In the genomic region with DNA sequence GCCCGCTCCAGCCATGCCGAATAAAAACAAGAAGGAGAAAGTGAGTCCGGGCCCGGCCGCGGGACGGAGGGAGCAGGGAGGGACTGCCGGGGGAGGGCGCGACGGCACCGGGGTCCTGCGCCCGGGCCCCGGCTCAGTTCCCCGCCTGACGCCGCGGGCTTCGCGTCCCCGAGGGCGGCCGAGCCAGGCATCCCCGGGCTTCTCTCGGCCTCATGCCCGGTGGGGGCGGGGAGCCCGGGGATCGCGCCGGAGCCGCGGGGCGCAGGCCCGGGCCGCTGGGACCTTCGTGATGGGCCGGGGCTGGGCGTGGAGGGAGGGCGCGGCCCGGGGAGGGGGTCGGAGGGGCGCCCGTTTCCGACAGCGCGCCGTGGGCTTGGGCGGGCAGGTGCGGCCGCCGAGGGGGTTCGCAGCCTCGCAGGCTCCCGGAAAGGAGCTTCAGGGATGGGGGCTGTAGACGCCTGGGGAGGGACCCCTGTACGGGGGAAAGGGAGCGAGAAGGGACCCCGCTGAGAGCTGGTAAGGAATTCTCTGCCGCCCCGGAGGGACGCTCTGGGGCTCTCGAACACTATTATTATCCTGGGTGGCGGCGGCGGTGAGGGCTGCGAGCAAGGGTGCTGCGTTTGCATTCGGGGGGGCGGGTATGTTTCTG, we compare ENCODE assay signal across 8 cellular contexts. TPM values are rescaled to one million over a fixed set of nuclear protein-coding genes. Genes with fewer than 3 reads are reported as not detected.
DNase-seq lines count a peak whose midpoint lies in the region; ATAC-seq and TF ChIP-seq lines count a peak whose summit lies in the region.

No MANE protein-coding gene starts in this region.

- ATAC-seq in GM19025 (IDR thresholded peaks at IDR 0.05; ENCODE audit: low read depth, unreplicated experiment) (peak; percentile 6), HG03196 (IDR thresholded peaks at IDR 0.05; ENCODE audit: unreplicated experiment) (peak; percentile 29), WTC11 (no peak)
- peak; percentile 39 for ATAC-seq in stimulated activated memory B cell treated with anti-CD40 and anti-IgM and Interleukin-4, amounts not matched to agents 10 μg/mL and 1 μg/mL and 100 μg/mL, for 72 hours

- POLR2A ChIA-PET in WTC11 (lab: Charles Lee) = interaction anchor here (0.7 to 1.7 kb wide), 4 partner anchors 9 to 48 kb away, joined by 3 to 5 read pairs (median 3); no protein-coding TSS in a partner anchor

- peak overlapping the region; percentile 68 for H3K4me3 ChIP-seq in choroid plexus epithelial cell (ENCODE audit: low read depth, low read length)

- DNase-seq in AG08396 (ENCODE audit: low spot score) = peak; percentile 74
- no peak for DNase-seq in WTC11 (ENCODE audit: low spot score)
- DNase-seq in choroid plexus epithelial cell (ENCODE audit: low read depth) = no peak
- DNase-seq in lung microvascular endothelial cell (ENCODE audit: low read depth in 2 of 2) = peak; percentile 16 to 25
- no peak for DNase-seq in ecto neural progenitor cell (ENCODE audit: low spot score)

- peak overlapping the region; percentile 84 for H3K4me3 Mint-ChIP-seq in WTC11
- peak overlapping the region; percentile 92 for H3K4me3 Mint-ChIP-seq in stimulated activated memory B cell treated with anti-CD40 and anti-IgM and Interleukin-4, amounts not matched to agents 10 μg/mL and 1 μg/mL and 100 μg/mL, for 72 hours

- H3K36me3 Mint-ChIP-seq in WTC11 = no peaks in the 10 kb centered on the region
- peaks cover 30% of the 10 kb centered on the region for H3K36me3 Mint-ChIP-seq in stimulated activated memory B cell treated with anti-CD40 and anti-IgM and Interleukin-4, amounts not matched to agents 10 μg/mL and 1 μg/mL and 100 μg/mL, for 72 hours

- no peak overlapping the region for H3K27ac Mint-ChIP-seq in WTC11
- H3K27ac Mint-ChIP-seq in stimulated activated memory B cell treated with anti-CD40 and anti-IgM and Interleukin-4, amounts not matched to agents 10 μg/mL and 1 μg/mL and 100 μg/mL, for 72 hours = peak overlapping the region; percentile 79

- H3K4me1 Mint-ChIP-seq in WTC11 = peaks cover 8% of the 10 kb centered on the region
- peaks cover 35% of the 10 kb centered on the region for H3K4me1 Mint-ChIP-seq in stimulated activated memory B cell treated with anti-CD40 and anti-IgM and Interleukin-4, amounts not matched to agents 10 μg/mL and 1 μg/mL and 100 μg/mL, for 72 hours

- TF ChIP-seq CTCF in WTC11 (IDR thresholded peaks at IDR 0.05) (no peak), choroid plexus epithelial cell (conservative IDR thresholded peaks at IDR 0.05; ENCODE audit: low read depth, low read length) (no peak)

- CTCF ChIA-PET in WTC11 (lab: Charles Lee) = interaction anchor here (1.2 to 2.3 kb wide), 3 partner anchors 9 to 55 kb away, joined by 3 to 10 read pairs (median 9); no protein-coding TSS in a partner anchor

- H3K9me3 Mint-ChIP-seq in WTC11 = no peaks in the 10 kb centered on the region
- H3K9me3 Mint-ChIP-seq in stimulated activated memory B cell treated with anti-CD40 and anti-IgM and Interleukin-4, amounts not matched to agents 10 μg/mL and 1 μg/mL and 100 μg/mL, for 72 hours = no peaks in the 10 kb centered on the region

- peaks cover 62% of the 10 kb centered on the region for H3K27me3 Mint-ChIP-seq in WTC11 (ENCODE audit: low read depth)
- no peaks in the 10 kb centered on the region for H3K27me3 Mint-ChIP-seq in stimulated activated memory B cell treated with anti-CD40 and anti-IgM and Interleukin-4, amounts not matched to agents 10 μg/mL and 1 μg/mL and 100 μg/mL, for 72 hours

TF ChIP-seq in WTC11, 78 proteins besides CTCF, POLR2A, EP300 and RAD21 (continues in another document):
- TF ChIP-seq CREM (CRISPR knock-in tag; IDR thresholded peaks at IDR 0.05) (no peak), TP53 (CRISPR knock-in tag; IDR thresholded peaks at IDR 0.05) (no peak), RELA (CRISPR knock-in tag; IDR thresholded peaks at IDR 0.05; ENCODE audit: borderline replicate concordance) (no peak), ZNF138 (CRISPR knock-in tag; conservative IDR thresholded peaks at IDR 0.05) (no peak), IRF2 (CRISPR knock-in tag; IDR thresholded peaks at IDR 0.05; ENCODE audit: borderline replicate concordance, low read depth) (no peak), ZNF219 (CRISPR knock-in tag; IDR thresholded peaks at IDR 0.05; ENCODE audit: borderline replicate concordance) (no peak), OVOL2 (CRISPR knock-in tag; IDR thresholded peaks at IDR 0.05; ENCODE audit: borderline replicate concordance) (no peak), HMGA2 (CRISPR knock-in tag; IDR thresholded peaks at IDR 0.05) (no peak), FOXP1 (CRISPR knock-in tag; IDR thresholded peaks at IDR 0.05; ENCODE audit: borderline replicate concordance) (peak; percentile 64; the same call in 1 of the 2 replicates), FOXK1 (CRISPR knock-in tag; IDR thresholded peaks at IDR 0.05) (no peak), NR2C2 (CRISPR knock-in tag; IDR thresholded peaks at IDR 0.05) (no peak), ZBTB21 (CRISPR knock-in tag; IDR thresholded peaks at IDR 0.05; ENCODE audit: borderline replicate concordance) (no peak), ZNF121 (CRISPR knock-in tag; IDR thresholded peaks at IDR 0.05) (no peak), ZNF263 (CRISPR knock-in tag; IDR thresholded peaks at IDR 0.05; ENCODE audit: low read depth) (peak; percentile 17; the same call in 1 of the 2 replicates)
- TF ChIP-seq, protein P1, sequence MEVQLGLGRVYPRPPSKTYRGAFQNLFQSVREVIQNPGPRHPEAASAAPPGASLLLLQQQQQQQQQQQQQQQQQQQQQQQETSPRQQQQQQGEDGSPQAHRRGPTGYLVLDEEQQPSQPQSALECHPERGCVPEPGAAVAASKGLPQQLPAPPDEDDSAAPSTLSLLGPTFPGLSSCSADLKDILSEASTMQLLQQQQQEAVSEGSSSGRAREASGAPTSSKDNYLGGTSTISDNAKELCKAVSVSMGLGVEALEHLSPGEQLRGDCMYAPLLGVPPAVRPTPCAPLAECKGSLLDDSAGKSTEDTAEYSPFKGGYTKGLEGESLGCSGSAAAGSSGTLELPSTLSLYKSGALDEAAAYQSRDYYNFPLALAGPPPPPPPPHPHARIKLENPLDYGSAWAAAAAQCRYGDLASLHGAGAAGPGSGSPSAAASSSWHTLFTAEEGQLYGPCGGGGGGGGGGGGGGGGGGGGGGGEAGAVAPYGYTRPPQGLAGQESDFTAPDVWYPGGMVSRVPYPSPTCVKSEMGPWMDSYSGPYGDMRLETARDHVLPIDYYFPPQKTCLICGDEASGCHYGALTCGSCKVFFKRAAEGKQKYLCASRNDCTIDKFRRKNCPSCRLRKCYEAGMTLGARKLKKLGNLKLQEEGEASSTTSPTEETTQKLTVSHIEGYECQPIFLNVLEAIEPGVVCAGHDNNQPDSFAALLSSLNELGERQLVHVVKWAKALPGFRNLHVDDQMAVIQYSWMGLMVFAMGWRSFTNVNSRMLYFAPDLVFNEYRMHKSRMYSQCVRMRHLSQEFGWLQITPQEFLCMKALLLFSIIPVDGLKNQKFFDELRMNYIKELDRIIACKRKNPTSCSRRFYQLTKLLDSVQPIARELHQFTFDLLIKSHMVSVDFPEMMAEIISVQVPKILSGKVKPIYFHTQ (CRISPR knock-in tag; IDR thresholded peaks at IDR 0.05) = no peak
- TF ChIP-seq, protein P2, sequence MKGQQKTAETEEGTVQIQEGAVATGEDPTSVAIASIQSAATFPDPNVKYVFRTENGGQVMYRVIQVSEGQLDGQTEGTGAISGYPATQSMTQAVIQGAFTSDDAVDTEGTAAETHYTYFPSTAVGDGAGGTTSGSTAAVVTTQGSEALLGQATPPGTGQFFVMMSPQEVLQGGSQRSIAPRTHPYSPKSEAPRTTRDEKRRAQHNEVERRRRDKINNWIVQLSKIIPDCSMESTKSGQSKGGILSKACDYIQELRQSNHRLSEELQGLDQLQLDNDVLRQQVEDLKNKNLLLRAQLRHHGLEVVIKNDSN (CRISPR knock-in tag; IDR thresholded peaks at IDR 0.05) = no peak
- TF ChIP-seq, protein P3, sequence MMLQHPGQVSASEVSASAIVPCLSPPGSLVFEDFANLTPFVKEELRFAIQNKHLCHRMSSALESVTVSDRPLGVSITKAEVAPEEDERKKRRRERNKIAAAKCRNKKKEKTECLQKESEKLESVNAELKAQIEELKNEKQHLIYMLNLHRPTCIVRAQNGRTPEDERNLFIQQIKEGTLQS (CRISPR knock-in tag; conservative IDR thresholded peaks at IDR 0.05) = no peak
- TF ChIP-seq, protein P4, sequence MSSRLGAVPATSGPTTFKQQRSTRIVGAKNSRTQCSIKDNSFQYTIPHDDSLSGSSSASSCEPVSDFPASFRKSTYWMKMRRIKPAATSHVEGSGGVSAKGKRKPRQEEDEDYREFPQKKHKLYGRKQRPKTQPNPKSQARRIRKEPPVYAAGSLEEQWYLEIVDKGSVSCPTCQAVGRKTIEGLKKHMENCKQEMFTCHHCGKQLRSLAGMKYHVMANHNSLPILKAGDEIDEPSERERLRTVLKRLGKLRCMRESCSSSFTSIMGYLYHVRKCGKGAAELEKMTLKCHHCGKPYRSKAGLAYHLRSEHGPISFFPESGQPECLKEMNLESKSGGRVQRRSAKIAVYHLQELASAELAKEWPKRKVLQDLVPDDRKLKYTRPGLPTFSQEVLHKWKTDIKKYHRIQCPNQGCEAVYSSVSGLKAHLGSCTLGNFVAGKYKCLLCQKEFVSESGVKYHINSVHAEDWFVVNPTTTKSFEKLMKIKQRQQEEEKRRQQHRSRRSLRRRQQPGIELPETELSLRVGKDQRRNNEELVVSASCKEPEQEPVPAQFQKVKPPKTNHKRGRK (CRISPR knock-in tag; IDR thresholded peaks at IDR 0.05; ENCODE audit: borderline replicate concordance) = no peak
- TF ChIP-seq, protein P5, sequence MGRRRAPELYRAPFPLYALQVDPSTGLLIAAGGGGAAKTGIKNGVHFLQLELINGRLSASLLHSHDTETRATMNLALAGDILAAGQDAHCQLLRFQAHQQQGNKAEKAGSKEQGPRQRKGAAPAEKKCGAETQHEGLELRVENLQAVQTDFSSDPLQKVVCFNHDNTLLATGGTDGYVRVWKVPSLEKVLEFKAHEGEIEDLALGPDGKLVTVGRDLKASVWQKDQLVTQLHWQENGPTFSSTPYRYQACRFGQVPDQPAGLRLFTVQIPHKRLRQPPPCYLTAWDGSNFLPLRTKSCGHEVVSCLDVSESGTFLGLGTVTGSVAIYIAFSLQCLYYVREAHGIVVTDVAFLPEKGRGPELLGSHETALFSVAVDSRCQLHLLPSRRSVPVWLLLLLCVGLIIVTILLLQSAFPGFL (CRISPR knock-in tag; IDR thresholded peaks at IDR 0.05; ENCODE audit: borderline replicate concordance) = no peak
- TF ChIP-seq, protein P6, sequence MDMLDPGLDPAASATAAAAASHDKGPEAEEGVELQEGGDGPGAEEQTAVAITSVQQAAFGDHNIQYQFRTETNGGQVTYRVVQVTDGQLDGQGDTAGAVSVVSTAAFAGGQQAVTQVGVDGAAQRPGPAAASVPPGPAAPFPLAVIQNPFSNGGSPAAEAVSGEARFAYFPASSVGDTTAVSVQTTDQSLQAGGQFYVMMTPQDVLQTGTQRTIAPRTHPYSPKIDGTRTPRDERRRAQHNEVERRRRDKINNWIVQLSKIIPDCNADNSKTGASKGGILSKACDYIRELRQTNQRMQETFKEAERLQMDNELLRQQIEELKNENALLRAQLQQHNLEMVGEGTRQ (CRISPR knock-in tag; IDR thresholded peaks at IDR 0.05) = no peak

RNA-seq across cellular contexts. Expression of a gene that starts 0.5 kb away (rescaled TPM):
- 89.9 to 105 TPM (median 99.9 TPM) in 3 replicates for total RNA-seq in WTC11 (2021)
- total RNA-seq in lung microvascular endothelial cell = 59.7 and 65.9 TPM in 2 replicates

Comparison
In these comparisons a context has a peak if more than half of its experiments do, and no peak if none do; other contexts are left out.
1. DNase-seq: peak in AG08396 (single experiment) and lung microvascular endothelial cell (2 of 2); none in WTC11 (single experiment), choroid plexus epithelial cell (single experiment) and ecto neural progenitor cell (single experiment).